Comparison of ENCODE assay signal across 8 cellular contexts in genomic region chr1:1883890-1884289, GRCh38. TPM values are rescaled to one million over a fixed set of nuclear protein-coding genes. Genes with fewer than 3 reads are reported as not detected.
DNase-seq lines count a peak whose midpoint lies in the region; ATAC-seq and TF ChIP-seq lines count a peak whose summit lies in the region.
"Not testable (repeated sequence)": the region's sequence is repeated elsewhere in the genome, so short reads cannot be mapped to it uniquely, and the experiment has no call there.
"Had no signal": no experiment of that assay in that cellular context is flagged by ENCODE, and none has a peak within 500 bp of the region (broad histone marks: within the 10 kb centered on the region; RNA-seq: fewer than 3 reads in every experiment).

No MANE protein-coding gene starts in this region.

- POLR2A ChIA-PET in CD4-positive, alpha-beta T cell (lab: Charles Lee): interaction anchor here (0.6 to 2.1 kb wide), 3 partner anchors 25 to 104 kb away, joined by 3 to 6 read pairs (median 3); no protein-coding TSS in a partner anchor

- peaks cover 35% of the 10 kb centered on the region for H4K20me1 ChIP-seq in SU-DHL-6 (ENCODE audit: low read depth, low read length)

- not testable (repeated sequence) for H3K27me3 Mint-ChIP-seq in CD4-positive, alpha-beta T cell; IgD-negative memory B cell; activated naive CD8-positive, alpha-beta T cell; mesothelial cell of epicardium (ENCODE audit: low read depth)

- H3K27ac ChIP-seq in CD4-positive, alpha-beta T cell (ENCODE audit: low read depth, low read length); SU-DHL-6 (ENCODE audit: low read depth, low read length): not testable (repeated sequence)
- H3K27ac ChIP-seq in cardiac muscle cell (peak overlapping the region; percentile 75), parathyroid adenoma (peak overlapping the region; percentile 53)

- TF ChIP-seq CTCF in CD4-positive, alpha-beta T cell (IDR thresholded peaks at IDR 0.05); SU-DHL-6 (IDR thresholded peaks at IDR 0.05; ENCODE audit: insufficient read depth, low read length, poor library complexity, severe bottlenecking); cardiac muscle cell (IDR thresholded peaks at IDR 0.05; ENCODE audit: low read depth, low read length); mesothelial cell of epicardium (IDR thresholded peaks at IDR 0.05; ENCODE audit: unreplicated experiment); parathyroid adenoma (IDR thresholded peaks at IDR 0.05): not testable (repeated sequence)

- H3K36me3 ChIP-seq in SU-DHL-6 (ENCODE audit: low read length); cardiac muscle cell; parathyroid adenoma (ENCODE audit: control insufficient read depth, insufficient read depth, low read length): not testable (repeated sequence)

- H3K9me3 ChIP-seq in CD4-positive, alpha-beta T cell (ENCODE audit: control insufficient read depth, low read length); SU-DHL-6 (ENCODE audit: insufficient read depth, low read length); cardiac muscle cell (ENCODE audit: low read depth); parathyroid adenoma (ENCODE audit: control insufficient read depth, low read length): not testable (repeated sequence)

- CTCF ChIA-PET in CD4-positive, alpha-beta T cell (lab: Charles Lee): interaction anchor here (0.6 to 1.1 kb wide), 3 partner anchors 8 to 535 kb away, joined by 3 read pairs; no protein-coding TSS in a partner anchor

- not testable (repeated sequence) for H3K9me3 Mint-ChIP-seq in CD4-positive, alpha-beta T cell; IgD-negative memory B cell; activated naive CD8-positive, alpha-beta T cell (ENCODE audit: low read depth); mesothelial cell of epicardium

- ATAC-seq in CD4-positive, alpha-beta T cell (ENCODE audit: poor library complexity): not testable (repeated sequence)

- intact Hi-C loops in CD4-positive, alpha-beta T cell (cut with DNase I, micrococcal nuclease): not testable (repeated sequence)

- H3K4me1 ChIP-seq in cardiac muscle cell (ENCODE audit: low read depth) (peaks cover 34% of the 10 kb centered on the region), parathyroid adenoma (peaks cover 11% of the 10 kb centered on the region)

- not testable (repeated sequence) for H3K9me2 ChIP-seq in SU-DHL-6 (replicated peaks; ENCODE audit: insufficient read depth, low read length)

- peak overlapping the region; percentile 71 for H3K27ac Mint-ChIP-seq in CD4-positive, alpha-beta T cell
- peak overlapping the region in 2 of 3 donors; percentile 59 to 67 for H3K27ac Mint-ChIP-seq in IgD-negative memory B cell
- H3K27ac Mint-ChIP-seq in activated naive CD8-positive, alpha-beta T cell: not testable (repeated sequence)
- H3K27ac Mint-ChIP-seq in mesothelial cell of epicardium: peak overlapping the region; percentile 82

- peak overlapping the region; percentile 69 for H3K4me3 Mint-ChIP-seq in CD4-positive, alpha-beta T cell
- H3K4me3 Mint-ChIP-seq in IgD-negative memory B cell: peak overlapping the region in 3 of 4 donors; percentile 39 to 77 (median 71)
- H3K4me3 Mint-ChIP-seq in activated naive CD8-positive, alpha-beta T cell: peak overlapping the region; percentile 42
- not testable (repeated sequence) for H3K4me3 Mint-ChIP-seq in mesothelial cell of epicardium

- not testable (repeated sequence) for H3K4me3 ChIP-seq in SU-DHL-6 (ENCODE audit: insufficient read depth, low read length, poor library complexity, severe bottlenecking); cardiac muscle cell; parathyroid adenoma (ENCODE audit: low read depth, low read length)

- H3K4me1 Mint-ChIP-seq in CD4-positive, alpha-beta T cell (ENCODE audit: low read depth): peaks cover 73% of the 10 kb centered on the region
- H3K4me1 Mint-ChIP-seq in IgD-negative memory B cell: peaks cover 53 to 56% (median 55%) of the 10 kb centered on the region in 3 donors
- peaks cover 74% of the 10 kb centered on the region for H3K4me1 Mint-ChIP-seq in activated naive CD8-positive, alpha-beta T cell (ENCODE audit: low read depth)
- peaks cover 48% of the 10 kb centered on the region for H3K4me1 Mint-ChIP-seq in mesothelial cell of epicardium

- H3K4me2 ChIP-seq in SU-DHL-6 (ENCODE audit: low read depth, low read length, poor library complexity, severe bottlenecking): peak overlapping the region; percentile 12
- H3K4me2 ChIP-seq in parathyroid adenoma (ENCODE audit: low read length): peak overlapping the region; percentile 54

- not testable (repeated sequence) for DNase-seq in CD4-positive, alpha-beta T cell; cardiac muscle cell (ENCODE audit: low read depth in 1 of 2, low spot score in 1 of 2); mesothelial cell of epicardium (ENCODE audit: low spot score in 2 of 2, unreplicated experiment in 2 of 2)

- not testable (repeated sequence) for H3K27me3 ChIP-seq in CD4-positive, alpha-beta T cell (ENCODE audit: control insufficient read depth, insufficient read depth, low read length); SU-DHL-6 (ENCODE audit: low read length); cardiac muscle cell; parathyroid adenoma (ENCODE audit: control insufficient read depth, insufficient read depth, low read length)

- not testable (repeated sequence) for H3F3A ChIP-seq in SU-DHL-6 (ENCODE audit: insufficient read depth)

- peaks cover 33% of the 10 kb centered on the region for H3K36me3 Mint-ChIP-seq in CD4-positive, alpha-beta T cell (ENCODE audit: low read depth)
- not testable (repeated sequence) for H3K36me3 Mint-ChIP-seq in IgD-negative memory B cell; activated naive CD8-positive, alpha-beta T cell; mesothelial cell of epicardium

- not testable (repeated sequence) for H2AFZ ChIP-seq in SU-DHL-6 (ENCODE audit: low read depth, low read length, severe bottlenecking); parathyroid adenoma

- H3K79me2 ChIP-seq in SU-DHL-6 (ENCODE audit: insufficient read depth, low read length) (peaks cover 100% of the 10 kb centered on the region), parathyroid adenoma (peaks cover 43% of the 10 kb centered on the region)

- H3K9ac ChIP-seq in SU-DHL-6 (ENCODE audit: low read length); parathyroid adenoma: not testable (repeated sequence)

RNA-seq across cellular contexts. Expression of gene GNB1, which starts 7.0 kb away (rescaled TPM):
- total RNA-seq in CD4-positive, alpha-beta T cell: 100 to 1,000 TPM; 138 to 149 TPM
- polyA plus RNA-seq in IgD-negative memory B cell: 40.0 TPM
- 85.5 and 93.5 TPM in 2 replicates for total RNA-seq in cardiac muscle cell
- polyA plus RNA-seq in cardiac muscle cell: 185 and 196 TPM in 2 replicates
- total RNA-seq in mesothelial cell of epicardium: 272 to 289 TPM (median 283 TPM) in 3 replicates

RNA-seq across cellular contexts. Expression of gene CALML6, which starts 31.2 kb away (rescaled TPM):
- under 1 TPM; 0.47 to 0.69 TPM for total RNA-seq in CD4-positive, alpha-beta T cell
- polyA plus RNA-seq in IgD-negative memory B cell: not detected
- total RNA-seq in cardiac muscle cell: 0.63 TPM in 1 of 2 replicates, not detected in the other
- polyA plus RNA-seq in cardiac muscle cell: 0.28 TPM in 1 of 2 replicates, not detected in the other
- 1.6 to 2.7 TPM (median 1.9 TPM) in 3 replicates for total RNA-seq in mesothelial cell of epicardium
- total RNA-seq: H4 had no signal

RNA-seq across cellular contexts. Expression of gene TMEM52, which starts 35.2 kb away (rescaled TPM):
- 1 to 10 TPM in 1 of 2 experiments, under 1 TPM in 1; 0.49 to 1.9 TPM for total RNA-seq in CD4-positive, alpha-beta T cell
- polyA plus RNA-seq in IgD-negative memory B cell (not detected), cardiac muscle cell (4.2 and 16.6 TPM in 2 replicates)
- total RNA-seq in cardiac muscle cell (6.9 and 7.1 TPM in 2 replicates), mesothelial cell of epicardium (2.1 to 2.8 TPM (median 2.5 TPM) in 3 replicates)
